In the genomic region with DNA sequence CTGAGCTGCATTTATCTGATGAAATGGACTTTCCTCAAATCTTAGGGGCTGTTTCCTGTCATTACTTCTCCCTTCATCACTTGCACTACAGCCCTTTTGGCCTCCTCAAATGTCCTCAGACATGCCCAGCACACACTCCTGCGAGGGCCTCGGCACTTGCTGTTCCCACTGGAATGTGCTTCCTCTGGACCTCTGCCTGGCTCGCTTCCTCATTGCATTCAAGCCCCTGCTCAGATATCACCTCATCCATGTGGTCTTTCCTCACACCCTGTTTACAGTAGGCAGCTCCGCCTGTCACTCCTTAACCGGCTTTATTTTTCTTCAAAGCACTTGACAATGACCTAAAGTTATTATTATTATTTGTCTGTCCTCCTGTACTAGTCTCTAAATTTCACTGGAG, we compare ENCODE assay signal across 13 cellular contexts. TPM values are rescaled to one million over a fixed set of nuclear protein-coding genes. Genes with fewer than 3 reads are reported as not detected.
DNase-seq lines count a peak whose midpoint lies in the region; ATAC-seq and TF ChIP-seq lines count a peak whose summit lies in the region.
"Had no signal": no experiment of that assay in that cellular context is flagged by ENCODE, and none has a peak within 500 bp of the region (broad histone marks: within the 10 kb centered on the region; RNA-seq: fewer than 3 reads in every experiment).

No MANE protein-coding gene starts in this region.

- H3K4me2 ChIP-seq in neural progenitor cell, result no peak overlapping the region

- H3K9ac ChIP-seq in neural progenitor cell, result no peak overlapping the region

- H3K27ac ChIP-seq in neural progenitor cell, result no peak overlapping the region
- H3K27ac ChIP-seq: C4-2B had no signal

- H3K4me3 Mint-ChIP-seq in neural progenitor cell, result no peak overlapping the region
- H3K4me3 Mint-ChIP-seq in stimulated activated naive B cell treated with anti-CD40 and anti-IgM and Interleukin-4, amounts not matched to agents 10 μg/mL and 1 μg/mL and 100 μg/mL, for 72 hours, result no peak overlapping the region
- H3K4me3 Mint-ChIP-seq: CD4-positive, alpha-beta T cell; H9 had no signal

- no peaks in the 10 kb centered on the region for H3K36me3 ChIP-seq in neural progenitor cell

- no peaks in the 10 kb centered on the region for H3K4me1 Mint-ChIP-seq in neural progenitor cell
- peaks cover under 1 to 6% of the 10 kb centered on the region in 2 donors for H3K4me1 Mint-ChIP-seq in stimulated activated naive B cell treated with anti-CD40 and anti-IgM and Interleukin-4, amounts not matched to agents 10 μg/mL and 1 μg/mL and 100 μg/mL, for 72 hours
- H3K4me1 Mint-ChIP-seq: H9 had no signal

- H4K20me1 ChIP-seq in neural progenitor cell (ENCODE audit: low read depth), result no peaks in the 10 kb centered on the region

- no peaks in the 10 kb centered on the region for H3K4me1 ChIP-seq in neural progenitor cell
- H3K4me1 ChIP-seq: Caco-2 had no signal

- ATAC-seq in stimulated activated naive B cell treated with anti-CD40 and anti-IgM and Interleukin-4, amounts not matched to agents 10 μg/mL and 1 μg/mL and 100 μg/mL, for 72 hours (replicated peaks), result no peak
- ATAC-seq: HepG2 had no signal

- H3K27me3 Mint-ChIP-seq in neural progenitor cell (ENCODE audit: insufficient read depth, low read depth), result peaks cover 2% of the 10 kb centered on the region
- no peaks in the 10 kb centered on the region for H3K27me3 Mint-ChIP-seq in stimulated activated naive B cell treated with anti-CD40 and anti-IgM and Interleukin-4, amounts not matched to agents 10 μg/mL and 1 μg/mL and 100 μg/mL, for 72 hours
- H3K27me3 Mint-ChIP-seq: CD4-positive, alpha-beta T cell had no signal

- H3K9me3 ChIP-seq in neural progenitor cell (ENCODE audit: low read depth), result no peaks in the 10 kb centered on the region
- H3K9me3 ChIP-seq: Caco-2 had no signal

- no peaks in the 10 kb centered on the region for H3K9me3 Mint-ChIP-seq in neural progenitor cell
- H3K9me3 Mint-ChIP-seq in stimulated activated naive B cell treated with anti-CD40 and anti-IgM and Interleukin-4, amounts not matched to agents 10 μg/mL and 1 μg/mL and 100 μg/mL, for 72 hours, result no peaks in the 10 kb centered on the region
- H3K9me3 Mint-ChIP-seq: CD4-positive, alpha-beta T cell; H9 had no signal

- H3K27me3 ChIP-seq in neural progenitor cell, result no peaks in the 10 kb centered on the region

- no peak overlapping the region for H2AFZ ChIP-seq in neural progenitor cell (replicated peaks)

- peak overlapping the region; percentile 3 for H3K27ac Mint-ChIP-seq in neural progenitor cell
- H3K27ac Mint-ChIP-seq in stimulated activated naive B cell treated with anti-CD40 and anti-IgM and Interleukin-4, amounts not matched to agents 10 μg/mL and 1 μg/mL and 100 μg/mL, for 72 hours, result peak overlapping the region; percentile 75
- H3K27ac Mint-ChIP-seq: CD4-positive, alpha-beta T cell; H9 had no signal

- peaks cover 21% of the 10 kb centered on the region for H3K36me3 Mint-ChIP-seq in neural progenitor cell
- peaks cover 55 to 62% of the 10 kb centered on the region in 2 donors for H3K36me3 Mint-ChIP-seq in stimulated activated naive B cell treated with anti-CD40 and anti-IgM and Interleukin-4, amounts not matched to agents 10 μg/mL and 1 μg/mL and 100 μg/mL, for 72 hours

- H3F3A ChIP-seq in neural progenitor cell (ENCODE audit: low read depth), result no peaks in the 10 kb centered on the region

- DNase-seq in astrocyte of the hippocampus (ENCODE audit: low read depth, low spot score), result peak; percentile 21
- DNase-seq in choroid plexus epithelial cell (ENCODE audit: low read depth), result peak; percentile 18
- DNase-seq in neural progenitor cell (ENCODE audit: low spot score), result no peak
- no peak for DNase-seq in stimulated activated naive B cell treated with anti-CD40 and anti-IgM and Interleukin-4, amounts not matched to agents 10 μg/mL and 1 μg/mL and 100 μg/mL, for 72 hours
- no peak for DNase-seq in NCI-H774 (lab: John Stamatoyannopoulos, UW)
- DNase-seq in SIG-M5 treated with dmso at 0.1 percent for 504 hours (lab: John Stamatoyannopoulos, UW; ENCODE audit: unreplicated experiment), result no peak
- DNase-seq: ACHN; AML-193; Caco-2; CD4-positive, alpha-beta T cell; H9 had no signal

- TF ChIP-seq CTCF in choroid plexus epithelial cell (conservative IDR thresholded peaks at IDR 0.05; ENCODE audit: low read depth, low read length) (no peak), neural progenitor cell (IDR thresholded peaks at IDR 0.05) (no peak)

- H3K4me3 ChIP-seq in choroid plexus epithelial cell (ENCODE audit: low read depth, low read length) (no peak overlapping the region), neural progenitor cell (no peak overlapping the region)

- no peaks in the 10 kb centered on the region for H3K79me2 ChIP-seq in neural progenitor cell (ENCODE audit: low read depth)

RNA-seq across cellular contexts. Expression of a gene that starts 9.0 kb away (rescaled TPM):
- total RNA-seq in neural progenitor cell (ENCODE audit: low replicate concordance), result 42.9 and 44.6 TPM in 2 replicates

Comparison
In these comparisons a context has a peak if more than half of its experiments do, and no peak if none do; other contexts are left out.
1. DNase-seq: peak in astrocyte of the hippocampus (single experiment) and choroid plexus epithelial cell (single experiment); none in neural progenitor cell (single experiment), stimulated activated naive B cell treated with anti-CD40 and anti-IgM and Interleukin-4, amounts not matched to agents 10 μg/mL and 1 μg/mL and 100 μg/mL, for 72 hours (single experiment), NCI-H774 (single experiment) and SIG-M5 treated with dmso at 0.1 percent for 504 hours (single experiment).